ENCODE assay signal across 8 cellular contexts in genomic region chr2:223837290-223838061, GRCh38. TPM values are rescaled to one million over a fixed set of nuclear protein-coding genes. Genes with fewer than 3 reads are reported as not detected.
DNase-seq lines count a peak whose midpoint lies in the region; ATAC-seq, FAIRE-seq and TF ChIP-seq lines count a peak whose summit lies in the region.

Gene AP1S3, minus strand, starts transcription at chr2:223837582. Its CDS starts 132 bp downstream, at chr2:223837450.

- no peaks in the 10 kb centered on the region for H3K9me3 Mint-ChIP-seq in WTC11

- FAIRE-seq in bronchial epithelial cell (lab: Jason Lieb, UNC), result no peak
- FAIRE-seq in kidney (lab: Jason Lieb, UNC), result no peak

- H3K9ac ChIP-seq in kidney (ENCODE audit: low read length in 2 of 2), result peak within 1 kb of the TSS; percentile 60 to 77

- POLR2A ChIA-PET in A673 (lab: Charles Lee; ENCODE audit: low non-redundant PET), result no interaction called here
- POLR2A ChIA-PET in WTC11 (lab: Charles Lee), result interaction anchor here (0.6 kb wide), 3 partner anchors 12 to 1277 kb away, joined by 3 to 5 read pairs (median 3); no protein-coding TSS in a partner anchor

- H3K27me3 ChIP-seq in A673 (replicated peaks; ENCODE audit: insufficient read depth, low read depth, low read length, poor library complexity) (no peaks in the 10 kb centered on the region), bronchial epithelial cell (ENCODE audit: control insufficient read depth, insufficient read depth, low read length) (no peaks in the 10 kb centered on the region)

- peak within 1 kb of the TSS; percentile 78 for H3K27ac Mint-ChIP-seq in WTC11

- TF ChIP-seq CTCF in A673 (conservative IDR thresholded peaks at IDR 0.05; ENCODE audit: low read depth, low read length) (no peak), WTC11 (IDR thresholded peaks at IDR 0.05) (no peak), bronchial epithelial cell (IDR thresholded peaks at IDR 0.05; ENCODE audit: insufficient read depth, low read length, severe bottlenecking) (no peak), kidney (IDR thresholded peaks at IDR 0.05; ENCODE audit: borderline replicate concordance, extremely low read depth, insufficient read depth) (peak; percentile 26)

- BruUV-seq in A673 (replicated peaks; lab: Mats Ljungman, UMichigan), result no TSS peak

- H3K4me3 ChIP-seq in A673 (ENCODE audit: low read depth, low read length, poor library complexity, severe bottlenecking) (peak within 1 kb of the TSS; percentile 83), bronchial epithelial cell (ENCODE audit: low read depth, low read length) (peak within 1 kb of the TSS; percentile 71), kidney (ENCODE audit: low read length in 2 of 2) (peak within 1 kb of the TSS; percentile 69 to 75)

- H3K36me3 Mint-ChIP-seq in WTC11, result no peaks in the 10 kb centered on the region

- peak within 1 kb of the TSS; percentile 64 for H3K27ac ChIP-seq in A673 (ENCODE audit: low read depth, low read length, poor library complexity, severe bottlenecking)
- peak within 1 kb of the TSS; percentile 33 to 67 for H3K27ac ChIP-seq in kidney (ENCODE audit: low read depth in 2 of 2, low read length in 2 of 2)

- peaks cover 10% of the 10 kb centered on the region for H3K4me1 ChIP-seq in A673 (ENCODE audit: insufficient read depth, low read length, poor library complexity, severe bottlenecking)
- H3K4me1 ChIP-seq in kidney (ENCODE audit: control insufficient read depth in 1 of 2, insufficient read depth in 1 of 2, low read depth in 1 of 2, low read length in 2 of 2), result peaks cover 0 to 7% of the 10 kb centered on the region in 2 donors

- CTCF ChIA-PET in A673 (lab: Charles Lee) (interaction anchor here (0.9 kb wide), 1 partner anchor 62 kb away, joined by 4 read pairs; no protein-coding TSS in a partner anchor), WTC11 (lab: Charles Lee) (interaction anchor here (0.6 to 2.1 kb wide), 4 partner anchors 22 to 1100 kb away, joined by 3 to 15 read pairs (median 3); no protein-coding TSS in a partner anchor)

- ATAC-seq in GM18519 (IDR thresholded peaks at IDR 0.05; ENCODE audit: low FRiP score, unreplicated experiment) (peak; percentile 63), HG03025 (IDR thresholded peaks at IDR 0.05; ENCODE audit: low FRiP score, unreplicated experiment) (peak; percentile 73), WTC11 (peak; percentile 94)

- H3K9me3 ChIP-seq in A673 (ENCODE audit: low read depth, low read length, poor library complexity, severe bottlenecking), result no peaks in the 10 kb centered on the region
- no peaks in the 10 kb centered on the region for H3K9me3 ChIP-seq in kidney (ENCODE audit: control insufficient read depth in 1 of 2, low read length in 2 of 2)

- peak within 1 kb of the TSS; percentile 93 for H3K4me3 Mint-ChIP-seq in WTC11

- peaks cover 46% of the 10 kb centered on the region for H3K4me1 Mint-ChIP-seq in WTC11

- intact Hi-C loops in A673 (cut with micrococcal nuclease; ENCODE audit: unreplicated experiment) (no loop called here), kidney (cut with DNase I) (no loop called here)

- no peaks in the 10 kb centered on the region; the same call in 1 of the 2 replicates for H3K27me3 Mint-ChIP-seq in WTC11 (ENCODE audit: low read depth)

- DNase-seq in A673 (ENCODE audit: low spot score) (peak; percentile 85), NCI-H2107 (lab: John Stamatoyannopoulos, UW) (peak; percentile 53), WTC11 (ENCODE audit: low spot score) (peak; percentile 90), bronchial epithelial cell (ENCODE audit: low read depth) (peak; percentile 80), kidney (peak; percentile 95)
- DNase-seq in stimulated activated CD4-positive, alpha-beta T cell treated with anti-CD3 and anti-CD28 coated beads, Interleukin-1b, Interleukin-23, amount 100 ng/mL, for 1 hour (ENCODE audit: low read depth in 2 of 2), result peak; percentile 13 to 53

- H3K36me3 ChIP-seq in A673 (ENCODE audit: insufficient read depth, low read length, poor library complexity, severe bottlenecking) (no peaks in the 10 kb centered on the region), bronchial epithelial cell (ENCODE audit: control insufficient read depth, insufficient read depth, low read length) (no peaks in the 10 kb centered on the region), kidney (ENCODE audit: control insufficient read depth in 1 of 2, insufficient read depth in 2 of 2, low read length in 2 of 2) (no peaks in the 10 kb centered on the region)

TF ChIP-seq in WTC11, 78 proteins besides CTCF, POLR2A, EP300 and RAD21:
- TF ChIP-seq TP53 (CRISPR knock-in tag; IDR thresholded peaks at IDR 0.05) (peak; percentile 26; the same call in 1 of the 2 replicates), ELF4 (CRISPR knock-in tag; IDR thresholded peaks at IDR 0.05; ENCODE audit: low read depth) (peak; percentile 79; the same call in 1 of the 2 replicates), ZNF232 (CRISPR knock-in tag; IDR thresholded peaks at IDR 0.05) (0 out of 2 replicates have a peak, but pooled peaks have one; percentile 69), FOXP4 (CRISPR knock-in tag; IDR thresholded peaks at IDR 0.05) (0 out of 2 replicates have a peak, but pooled peaks have one; percentile 10), ZNF263 (CRISPR knock-in tag; IDR thresholded peaks at IDR 0.05; ENCODE audit: low read depth) (peak; percentile 100), HMGXB4 (CRISPR knock-in tag; IDR thresholded peaks at IDR 0.05) (peak; percentile 51; the same call in 1 of the 2 replicates), KAT7 (CRISPR knock-in tag; IDR thresholded peaks at IDR 0.05; ENCODE audit: borderline replicate concordance) (peak; percentile 23; the same call in 1 of the 2 replicates), JUN (CRISPR knock-in tag; IDR thresholded peaks at IDR 0.05) (no peak), SP1 (CRISPR knock-in tag; conservative IDR thresholded peaks at IDR 0.05) (peak; percentile 44), ERG (CRISPR knock-in tag; IDR thresholded peaks at IDR 0.05) (no peak), FOXK1 (CRISPR knock-in tag; IDR thresholded peaks at IDR 0.05) (peak; percentile 60), ZNF423 (CRISPR knock-in tag; IDR thresholded peaks at IDR 0.05) (peak; percentile 59), ZSCAN18 (CRISPR knock-in tag; IDR thresholded peaks at IDR 0.05) (no peak), FOXP1 (CRISPR knock-in tag; IDR thresholded peaks at IDR 0.05; ENCODE audit: borderline replicate concordance) (peak; percentile 16; the same call in 1 of the 2 replicates)

RNA-seq across cellular contexts. Expression of gene AP1S3, which starts in this region (rescaled TPM):
- total RNA-seq in A673 (2021), result 19.9 and 23.0 TPM in 2 replicates
- 12.2 to 17.4 TPM (median 15.8 TPM) in 3 replicates for total RNA-seq in WTC11 (2021)
- total RNA-seq in bronchial epithelial cell, result 59.5 and 70.4 TPM in 2 replicates
- 85.3 TPM for total RNA-seq in kidney
- polyA plus RNA-seq in kidney (ENCODE audit: insufficient read depth, low read depth, low replicate concordance), result 2.5 TPM

Comparison
In these comparisons a context has a peak if more than half of its experiments do, and no peak if none do; other contexts are left out.
1. Peak in every context shown above with its lines: DNase-seq, ATAC-seq, H3K4me3 ChIP-seq and H3K27ac ChIP-seq.
2. DNase-seq: peak in every context shown above with its lines; median percentile 95 in kidney; 90 in WTC11; 85 in A673; 80 in bronchial epithelial cell; 53 in NCI-H2107; 33 in stimulated activated CD4-positive, alpha-beta T cell treated with anti-CD3 and anti-CD28 coated beads, Interleukin-1b, Interleukin-23, amount 100 ng/mL, for 1 hour.